ENCODE assay signal across 8 cellular contexts in the genomic region with DNA sequence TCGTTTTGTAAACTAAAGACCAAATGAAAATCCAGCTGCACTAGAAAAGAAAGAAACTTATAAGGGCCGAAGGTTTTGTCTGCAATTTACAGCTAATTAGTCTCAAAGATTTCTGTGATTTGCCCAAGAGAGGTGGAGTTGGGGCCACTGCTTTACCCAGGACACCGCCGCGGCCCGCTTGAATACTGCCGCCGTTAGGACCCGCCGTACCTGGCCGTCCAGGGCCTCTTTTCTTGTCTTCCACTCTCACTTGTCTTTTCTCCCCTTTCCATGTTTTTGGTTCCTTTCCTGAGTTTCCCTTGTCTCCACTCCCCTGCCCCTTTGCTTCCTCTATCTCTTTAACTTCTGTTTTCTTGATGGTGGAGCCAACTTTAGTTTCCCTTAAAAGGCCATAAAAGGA. TPM values are rescaled to one million over a fixed set of nuclear protein-coding genes. Genes with fewer than 3 reads are reported as not detected.
DNase-seq lines count a peak whose midpoint lies in the region; ATAC-seq and TF ChIP-seq lines count a peak whose summit lies in the region.

No MANE protein-coding gene starts in this region.

- CTCF ChIA-PET in CD4-positive, alpha-beta T cell (lab: Charles Lee), result interaction anchor here (0.9 to 4.3 kb wide), 5 partner anchors 15 to 620 kb away, joined by 3 to 22 read pairs (median 5); a partner anchor contains a TSS
- CTCF ChIA-PET in WTC11 (lab: Charles Lee), result interaction anchor here (1.5 to 2.7 kb wide), 6 partner anchors 13 to 172 kb away, joined by 6 to 19 read pairs (median 10); a partner anchor contains a TSS

- no peak for TF ChIP-seq RAD21 in neural cell (conservative IDR thresholded peaks at IDR 0.05)

- H3K9me3 ChIP-seq in CD4-positive, alpha-beta T cell (ENCODE audit: control insufficient read depth, low read length), result no peaks in the 10 kb centered on the region
- H3K9me3 ChIP-seq in neural cell (ENCODE audit: low read length), result no peaks in the 10 kb centered on the region

- no peaks in the 10 kb centered on the region for H3K9me3 Mint-ChIP-seq in CD4-positive, alpha-beta T cell
- H3K9me3 Mint-ChIP-seq in WTC11, result peaks cover 24% of the 10 kb centered on the region

- intact Hi-C loops in CD4-positive, alpha-beta T cell (cut with DNase I, micrococcal nuclease), result loop anchor here (1.0 to 10.0 kb wide), 9 partner anchors 15 to 1469 kb away; a partner anchor contains a TSS

- H3K36me3 ChIP-seq in neural cell (ENCODE audit: insufficient read depth, low read length), result no peaks in the 10 kb centered on the region

- ATAC-seq in CD4-positive, alpha-beta T cell (ENCODE audit: poor library complexity), result no peak
- ATAC-seq in HG02885 (IDR thresholded peaks at IDR 0.05; ENCODE audit: poor library complexity, unreplicated experiment) (peak; percentile 14), WTC11 (no peak), HG03175 (IDR thresholded peaks at IDR 0.05; ENCODE audit: unreplicated experiment) (no peak), GM18498 (IDR thresholded peaks at IDR 0.05; ENCODE audit: unreplicated experiment) (no peak)

- H4K20me1 ChIP-seq in neural cell (ENCODE audit: insufficient read depth), result no peaks in the 10 kb centered on the region

- H3K4me2 ChIP-seq in neural cell (ENCODE audit: low read length), result peak overlapping the region; percentile 87

- H3K9ac ChIP-seq in neural cell (ENCODE audit: low read length), result peak overlapping the region; percentile 65

- H3K9me2 ChIP-seq in neural cell (ENCODE audit: insufficient read depth, low read length), result no peaks in the 10 kb centered on the region

- H3K4me3 Mint-ChIP-seq in CD4-positive, alpha-beta T cell, result peak overlapping the region; percentile 92
- H3K4me3 Mint-ChIP-seq in WTC11, result peak overlapping the region; percentile 86

- peaks cover 47% of the 10 kb centered on the region for H3K36me3 Mint-ChIP-seq in CD4-positive, alpha-beta T cell (ENCODE audit: low read depth)
- peaks cover 30% of the 10 kb centered on the region for H3K36me3 Mint-ChIP-seq in WTC11

- H3K27ac ChIP-seq in CD4-positive, alpha-beta T cell (ENCODE audit: low read depth, low read length), result peak overlapping the region; percentile 95
- H3K27ac ChIP-seq in neural cell (ENCODE audit: low read length), result peak overlapping the region; percentile 73

- DNase-seq in CD4-positive, alpha-beta T cell, result peak in 1 of 10 experiments; percentile 13
- DNase-seq in WTC11 (ENCODE audit: low spot score) (no peak), fibroblast of the aortic adventitia (ENCODE audit: low read depth) (peak; percentile 44), occipital lobe (lab: John Stamatoyannopoulos, UW) (no peak)

- no peak for TF ChIP-seq CTCF in CD4-positive, alpha-beta T cell (IDR thresholded peaks at IDR 0.05)
- TF ChIP-seq CTCF in WTC11 (IDR thresholded peaks at IDR 0.05), result no peak
- no peak for TF ChIP-seq CTCF in fibroblast of the aortic adventitia (IDR thresholded peaks at IDR 0.05; ENCODE audit: insufficient read depth, low read length)
- TF ChIP-seq CTCF in neural cell (IDR thresholded peaks at IDR 0.05; ENCODE audit: poor library complexity, severe bottlenecking), result no peak

- H3K4me3 ChIP-seq in fibroblast of the aortic adventitia (ENCODE audit: low read depth, low read length) (peak overlapping the region; percentile 76), neural cell (ENCODE audit: low read length) (peak overlapping the region; percentile 71)

- peaks cover 10% of the 10 kb centered on the region for H3K79me2 ChIP-seq in neural cell (replicated peaks; ENCODE audit: insufficient read depth, low read length)

- no peaks in the 10 kb centered on the region for H3F3A ChIP-seq in neural cell (ENCODE audit: insufficient read depth, low read length, poor library complexity, severe bottlenecking)

- H3K4me1 Mint-ChIP-seq in CD4-positive, alpha-beta T cell (ENCODE audit: low read depth), result peaks cover 38% of the 10 kb centered on the region
- peaks cover 11% of the 10 kb centered on the region for H3K4me1 Mint-ChIP-seq in WTC11

- TF ChIP-seq EP300 in neural cell (conservative IDR thresholded peaks at IDR 0.05; ENCODE audit: poor library complexity, severe bottlenecking), result no peak

- POLR2A ChIA-PET in CD4-positive, alpha-beta T cell (lab: Charles Lee), result interaction anchor here (0.7 to 7.5 kb wide), 29 partner anchors 10 to 1370 kb away, joined by 3 to 778 read pairs (median 5); a partner anchor contains a TSS
- POLR2A ChIA-PET in WTC11 (lab: Charles Lee), result interaction anchor here (1.1 to 3.2 kb wide), 5 partner anchors 14 to 323 kb away, joined by 4 to 77 read pairs (median 7); a partner anchor contains a TSS

- H3K27ac Mint-ChIP-seq in CD4-positive, alpha-beta T cell, result peak overlapping the region; percentile 98
- H3K27ac Mint-ChIP-seq in WTC11, result peak overlapping the region; percentile 89

- no peaks in the 10 kb centered on the region for H3K27me3 Mint-ChIP-seq in CD4-positive, alpha-beta T cell
- H3K27me3 Mint-ChIP-seq in WTC11 (ENCODE audit: low read depth), result no peaks in the 10 kb centered on the region; the same call in 1 of the 2 replicates

- H3K27me3 ChIP-seq in CD4-positive, alpha-beta T cell (ENCODE audit: control insufficient read depth, insufficient read depth, low read length), result no peaks in the 10 kb centered on the region
- H3K27me3 ChIP-seq in neural cell (ENCODE audit: insufficient read depth, low read depth, low read length), result no peaks in the 10 kb centered on the region

- H2AFZ ChIP-seq in neural cell (ENCODE audit: low read depth, low read length), result peak overlapping the region; percentile 52

TF ChIP-seq in WTC11, 78 proteins besides CTCF, POLR2A, EP300 and RAD21:
- no peak for TF ChIP-seq FOXK1 (CRISPR knock-in tag; IDR thresholded peaks at IDR 0.05)
- TF ChIP-seq ETV6 (CRISPR knock-in tag; IDR thresholded peaks at IDR 0.05), result no peak
- TF ChIP-seq, protein P1, sequence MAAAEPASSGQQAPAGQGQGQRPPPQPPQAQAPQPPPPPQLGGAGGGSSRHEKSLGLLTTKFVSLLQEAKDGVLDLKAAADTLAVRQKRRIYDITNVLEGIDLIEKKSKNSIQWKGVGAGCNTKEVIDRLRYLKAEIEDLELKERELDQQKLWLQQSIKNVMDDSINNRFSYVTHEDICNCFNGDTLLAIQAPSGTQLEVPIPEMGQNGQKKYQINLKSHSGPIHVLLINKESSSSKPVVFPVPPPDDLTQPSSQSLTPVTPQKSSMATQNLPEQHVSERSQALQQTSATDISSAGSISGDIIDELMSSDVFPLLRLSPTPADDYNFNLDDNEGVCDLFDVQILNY (CRISPR knock-in tag; IDR thresholded peaks at IDR 0.05), result no peak
- TF ChIP-seq CREM (CRISPR knock-in tag; IDR thresholded peaks at IDR 0.05), result no peak
TF ChIP-seq in WTC11: peak in this region for 0.

TF ChIP-seq in neural cell, 6 proteins besides CTCF, POLR2A, EP300 and RAD21:
- TF ChIP-seq SMC3 (conservative IDR thresholded peaks at IDR 0.05; ENCODE audit: poor library complexity) (no peak), TAF1 (IDR thresholded peaks at IDR 0.05; ENCODE audit: low read depth) (no peak)

RNA-seq across cellular contexts. Expression of a gene that starts 15.7 kb away (rescaled TPM):
- 1,000 to 10,000 TPM; 1,350 to 1,388 TPM for total RNA-seq in CD4-positive, alpha-beta T cell
- total RNA-seq in WTC11 (2021) (67.2 to 79.6 TPM (median 72.7 TPM) in 3 replicates), fibroblast of the aortic adventitia (ENCODE audit: low replicate concordance) (86.7 and 138 TPM in 2 replicates), occipital lobe (104 TPM)
- 186 and 199 TPM in 2 replicates for polyA plus RNA-seq in neural cell
- polyA minus RNA-seq in neural cell, result 224 and 233 TPM in 2 replicates
